In genomic region chr18:24446453-24446852, GRCh38 we compare ENCODE assay signal across 1 cellular context.
TF ChIP-seq lines count a peak whose summit lies in the region.

No MANE protein-coding gene starts in this region.

TF ChIP-seq in GM12878, 131 proteins besides CTCF, POLR2A, EP300 and RAD21:
- TF ChIP-seq SREBF1 (IDR thresholded peaks at IDR 0.05; ENCODE audit: low read length) (no peak), NFIC (IDR thresholded peaks at IDR 0.05; ENCODE audit: low read depth, low read length) (peak; percentile 66), GABPA (IDR thresholded peaks at IDR 0.05; ENCODE audit: low read depth) (no peak), KAT2A (conservative IDR thresholded peaks at IDR 0.05; ENCODE audit: control insufficient read depth, low read depth, low read length) (no peak), RB1 (IDR thresholded peaks at IDR 0.05; ENCODE audit: borderline replicate concordance) (no peak), JUNB (IDR thresholded peaks at IDR 0.05) (peak; percentile 82), MTA2 (IDR thresholded peaks at IDR 0.05; ENCODE audit: low read depth) (peak; percentile 46; the same call in 1 of the 2 replicates), FOXK2 (IDR thresholded peaks at IDR 0.05) (no peak), MAX (IDR thresholded peaks at IDR 0.05; ENCODE audit: low read depth, low read length) (no peak), MEF2A (IDR thresholded peaks at IDR 0.05; ENCODE audit: insufficient read depth, low read depth, low read length) (peak; percentile 86), CEBPB (IDR thresholded peaks at IDR 0.05; ENCODE audit: borderline replicate concordance in 1 of 2, low read depth in 2 of 2, low read length in 2 of 2) (no peak), ZBTB40 (IDR thresholded peaks at IDR 0.05; ENCODE audit: borderline replicate concordance) (no peak), ATF3 (IDR thresholded peaks at IDR 0.05; ENCODE audit: borderline replicate concordance, extremely low read depth, low read depth, low read length) (no peak), RAD51 (IDR thresholded peaks at IDR 0.05) (no peak), ATF2 (IDR thresholded peaks at IDR 0.05; ENCODE audit: low read length) (peak; percentile 60), BHLHE40 (IDR thresholded peaks at IDR 0.05; ENCODE audit: borderline replicate concordance in 1 of 2, low read depth in 2 of 2, low read length in 1 of 2) (no peak), JUND (IDR thresholded peaks at IDR 0.05; ENCODE audit: low read depth, low read length) (no peak), ATF7 (IDR thresholded peaks at IDR 0.05; ENCODE audit: low read depth) (no peak), SIN3A (IDR thresholded peaks at IDR 0.05; ENCODE audit: low read depth, low read length) (no peak), NKRF (conservative IDR thresholded peaks at IDR 0.05) (no peak), IRF4 (IDR thresholded peaks at IDR 0.05; ENCODE audit: low read depth, low read length) (no peak)
TF ChIP-seq in GM12878: peak in this region for 5.
